17 cellular contexts compared by ENCODE assay signal in genomic region chr6:20318851-20319387, GRCh38.
A peak's percentile ranks its signal among the peaks of the same experiment; 100 is the strongest.
DNase-seq lines count a peak whose midpoint lies in the region; ATAC-seq, FAIRE-seq and TF ChIP-seq lines count a peak whose summit lies in the region.
"Had no signal": no experiment of that assay in that cellular context is flagged by ENCODE, and none has a peak within 500 bp of the region (broad histone marks: within the 10 kb centered on the region; RNA-seq: fewer than 3 reads in every experiment).

No MANE protein-coding gene starts in this region.

- no peak overlapping the region for H3K4ac ChIP-seq in mesendoderm (ENCODE audit: low read depth, low read length)

- H3K9ac ChIP-seq in GM12878 (ENCODE audit: control insufficient read depth, insufficient read depth, low read length) (no peak overlapping the region), mesendoderm (ENCODE audit: low read length) (no peak overlapping the region)

- FAIRE-seq in GM12878 (lab: Jason Lieb, UNC): no peak

- H3K56ac ChIP-seq in mesendoderm (ENCODE audit: low read length): no peak overlapping the region

- H3K79me2 ChIP-seq in GM12878 (ENCODE audit: control insufficient read depth, insufficient read depth, low read length) (no peaks in the 10 kb centered on the region), mesendoderm (ENCODE audit: control insufficient read depth, insufficient read depth, low read length) (no peaks in the 10 kb centered on the region)
- H3K79me2 ChIP-seq: hepatocyte had no signal

- no peak for TF ChIP-seq EP300 in GM12878 (IDR thresholded peaks at IDR 0.05; ENCODE audit: borderline replicate concordance in 1 of 2, control insufficient read depth in 1 of 2, low read depth in 2 of 2, low read length in 2 of 2)

- POLR2A ChIA-PET in activated CD4-positive, alpha-beta T cell treated with anti-CD3 and anti-CD28 coated beads, Interleukin-2, amount 10 ng/mL, durations not matched to agents 7 days and 5 days (lab: Charles Lee): interaction anchor here (0.7 to 1.9 kb wide), 14 partner anchors 13 to 864 kb away, joined by 3 to 30 read pairs (median 4); partner anchors contain the start of genes CDKAL1 and E2F3
- POLR2A ChIA-PET in GM12878 (lab: Charles Lee): interaction anchor here (0.9 to 2.4 kb wide), 6 partner anchors 17 to 212 kb away, joined by 3 to 9 read pairs (median 4); no protein-coding TSS in a partner anchor

- H2BK15ac ChIP-seq in mesendoderm (replicated peaks; ENCODE audit: low read depth): no peak overlapping the region

- no peaks in the 10 kb centered on the region for H3K36me3 ChIP-seq in GM12878 (ENCODE audit: control insufficient read depth in 2 of 2, insufficient read depth in 2 of 2, low read length in 1 of 2)
- H3K36me3 ChIP-seq in mesendoderm (ENCODE audit: control insufficient read depth, insufficient read depth, low read length): no peaks in the 10 kb centered on the region

- no peak overlapping the region for H2BK5ac ChIP-seq in mesendoderm (ENCODE audit: low read length)

- RAD21 ChIA-PET in GM12878 (lab: Charles Lee; ENCODE audit: unreplicated experiment): interaction anchor here (0.8 to 2.0 kb wide), 15 partner anchors 14 to 209 kb away, joined by 3 to 13 read pairs (median 3); partner anchors contain the start of gene MBOAT1

- H3K4me3 ChIP-seq in NB4 (ENCODE audit: low read depth, low read length) (peak overlapping the region; percentile 58), GM12878 (no peak overlapping the region), mesendoderm (ENCODE audit: low read length) (no peak overlapping the region)
- H3K4me3 ChIP-seq: hepatocyte had no signal

- no peak overlapping the region for H2BK120ac ChIP-seq in mesendoderm (ENCODE audit: low read depth, low read length)

- WGBS in GM12878 (ENCODE audit: insufficient coverage, insufficient replicate concordance, low lambda C conversion rate, missing lambda C conversion rate): 98% methylated on average over 36 of the region's 37 CpGs
- WGBS in mesendoderm (ENCODE audit: extremely low coverage, insufficient coverage, low lambda C conversion rate): no CpG with 5 or more reads among the region's 37 CpGs

- intact Hi-C loops in GM12878 (cut with micrococcal nuclease; ENCODE audit: unreplicated experiment): no loop called here

- SMC1A ChIA-PET in GM12878 (lab: Charles Lee; ENCODE audit: uncharacterized antibody, unreplicated experiment): interaction anchor here (0.8 to 3.3 kb wide), 20 partner anchors 16 to 223 kb away, joined by 3 to 20 read pairs (median 4); no protein-coding TSS in a partner anchor

- peaks cover 23% of the 10 kb centered on the region for H3K9me3 Mint-ChIP-seq in activated CD4-positive, alpha-beta T cell treated with anti-CD3 and anti-CD28 coated beads, Interleukin-2, amount 10 ng/mL, durations not matched to agents 7 days and 5 days
- peaks cover 8% of the 10 kb centered on the region for H3K9me3 Mint-ChIP-seq in stimulated activated memory B cell treated with anti-CD40 and anti-IgM and Interleukin-4, amounts not matched to agents 10 μg/mL and 1 μg/mL and 100 μg/mL, for 72 hours

- no peak overlapping the region; the same call in 1 of the 2 replicates for H2AFZ ChIP-seq in GM12878 (ENCODE audit: control insufficient read depth, low read depth, low read length)
- H2AFZ ChIP-seq: hepatocyte had no signal

- DNase-seq in activated CD4-positive, alpha-beta T cell treated with anti-CD3 and anti-CD28 coated beads, Interleukin-2, amount 10 ng/mL, durations not matched to agents 7 days and 5 days: no peak
- no peak for DNase-seq in activated CD4-positive, alpha-beta T cell treated with anti-CD3 and anti-CD28 coated beads for 4 hours
- DNase-seq in NB4 (ENCODE audit: low read depth) (no peak), GM12878 (ENCODE audit: low read depth, low spot score) (no peak), T-helper 9 cell (no peak), NCI-H2227 treated with DMSO at 0.1 percent for 48 hours (lab: John Stamatoyannopoulos, UW) (no peak), mesendoderm (no peak)
- DNase-seq: amygdala, dorsolateral prefrontal cortex, GOT3, islet precursor cell, NCI-H1436, NCI-H524 treated with DMSO at 0.1 percent for 48 hours, retina, SW 1271 had no signal

- H3K27ac ChIP-seq in GM12878 (ENCODE audit: control insufficient read depth, insufficient read depth): peak overlapping the region; percentile 83; the same call in 1 of the 2 replicates
- H3K27ac ChIP-seq in mesendoderm (ENCODE audit: low read depth, low read length): no peak overlapping the region
- H3K27ac ChIP-seq: hepatocyte had no signal

- no peak for TF ChIP-seq CTCF in NB4 (IDR thresholded peaks at IDR 0.05; ENCODE audit: low read depth, low read length)
- TF ChIP-seq CTCF in GM12878 (IDR thresholded peaks at IDR 0.05 in 2 of 3, conservative IDR thresholded peaks at IDR 0.05 in 1 of 3; ENCODE audit: control insufficient read depth in 2 of 3, extremely low read depth in 1 of 3, insufficient read depth in 1 of 3, low read depth in 3 of 3, low read length in 3 of 3): no peak

- H3K27ac Mint-ChIP-seq in activated CD4-positive, alpha-beta T cell treated with anti-CD3 and anti-CD28 coated beads, Interleukin-2, amount 10 ng/mL, durations not matched to agents 7 days and 5 days: peak overlapping the region; percentile 98
- peak overlapping the region; percentile 87 for H3K27ac Mint-ChIP-seq in stimulated activated memory B cell treated with anti-CD40 and anti-IgM and Interleukin-4, amounts not matched to agents 10 μg/mL and 1 μg/mL and 100 μg/mL, for 72 hours

- no peaks in the 10 kb centered on the region for H4K20me1 ChIP-seq in GM12878 (ENCODE audit: control insufficient read depth, insufficient read depth)

- peaks cover 9% of the 10 kb centered on the region; the same call in 1 of the 2 replicates for H3K4me1 ChIP-seq in GM12878 (ENCODE audit: control insufficient read depth, insufficient read depth, low read length)
- H3K4me1 ChIP-seq in mesendoderm (ENCODE audit: control insufficient read depth, low read depth, low read length): peaks cover 4% of the 10 kb centered on the region

- peaks cover 30% of the 10 kb centered on the region for H3K4me1 Mint-ChIP-seq in activated CD4-positive, alpha-beta T cell treated with anti-CD3 and anti-CD28 coated beads, Interleukin-2, amount 10 ng/mL, durations not matched to agents 7 days and 5 days
- H3K4me1 Mint-ChIP-seq in stimulated activated memory B cell treated with anti-CD40 and anti-IgM and Interleukin-4, amounts not matched to agents 10 μg/mL and 1 μg/mL and 100 μg/mL, for 72 hours: peaks cover 8% of the 10 kb centered on the region

- no TSS peak for BruUV-seq in GM12878 (replicated peaks; lab: Mats Ljungman, UMichigan)

- H3K79me1 ChIP-seq in mesendoderm (ENCODE audit: low read length): no peaks in the 10 kb centered on the region

- H3K23ac ChIP-seq in mesendoderm (ENCODE audit: low read length): no peak overlapping the region

- peak overlapping the region; percentile 50 for H3K4me2 ChIP-seq in GM12878 (ENCODE audit: control insufficient read depth, insufficient read depth)
- H3K4me2 ChIP-seq in mesendoderm (ENCODE audit: low read length): no peak overlapping the region
- H3K4me2 ChIP-seq: hepatocyte had no signal

- H3K27me3 ChIP-seq in GM12878 (replicated peaks in 1 of 2; ENCODE audit: control insufficient read depth in 2 of 2, insufficient read depth in 2 of 2, low read length in 1 of 2) (no peaks in the 10 kb centered on the region), mesendoderm (ENCODE audit: insufficient read depth, low read length, poor library complexity) (no peaks in the 10 kb centered on the region)
- H3K27me3 ChIP-seq: dorsolateral prefrontal cortex, hepatocyte had no signal

- H3K36me3 Mint-ChIP-seq in activated CD4-positive, alpha-beta T cell treated with anti-CD3 and anti-CD28 coated beads, Interleukin-2, amount 10 ng/mL, durations not matched to agents 7 days and 5 days (ENCODE audit: low read depth): peaks cover 28% of the 10 kb centered on the region
- H3K36me3 Mint-ChIP-seq in stimulated activated memory B cell treated with anti-CD40 and anti-IgM and Interleukin-4, amounts not matched to agents 10 μg/mL and 1 μg/mL and 100 μg/mL, for 72 hours: peaks cover 4% of the 10 kb centered on the region

- no peak for TF ChIP-seq POLR2A in NB4 (IDR thresholded peaks at IDR 0.05; ENCODE audit: extremely low read depth, insufficient read length)
- TF ChIP-seq POLR2A in GM12878 (IDR thresholded peaks at IDR 0.05; ENCODE audit: low read depth, low read length): no peak

- H2AK5ac ChIP-seq in mesendoderm (ENCODE audit: low read length): no peak overlapping the region

- no peaks in the 10 kb centered on the region for H3K27me3 Mint-ChIP-seq in activated CD4-positive, alpha-beta T cell treated with anti-CD3 and anti-CD28 coated beads, Interleukin-2, amount 10 ng/mL, durations not matched to agents 7 days and 5 days
- H3K27me3 Mint-ChIP-seq in stimulated activated memory B cell treated with anti-CD40 and anti-IgM and Interleukin-4, amounts not matched to agents 10 μg/mL and 1 μg/mL and 100 μg/mL, for 72 hours: no peaks in the 10 kb centered on the region

- H4K5ac ChIP-seq in mesendoderm (ENCODE audit: low read length): no peak overlapping the region

- no peak overlapping the region for H4K8ac ChIP-seq in mesendoderm (ENCODE audit: low read depth, low read length)

- H3K18ac ChIP-seq in mesendoderm (ENCODE audit: low read length): no peak overlapping the region

- TF ChIP-seq RAD21 in GM12878 (IDR thresholded peaks at IDR 0.05; ENCODE audit: insufficient read depth, low read depth, low read length): no peak

- peak overlapping the region; percentile 79 for H3K4me3 Mint-ChIP-seq in activated CD4-positive, alpha-beta T cell treated with anti-CD3 and anti-CD28 coated beads, Interleukin-2, amount 10 ng/mL, durations not matched to agents 7 days and 5 days
- H3K4me3 Mint-ChIP-seq in stimulated activated memory B cell treated with anti-CD40 and anti-IgM and Interleukin-4, amounts not matched to agents 10 μg/mL and 1 μg/mL and 100 μg/mL, for 72 hours: peak overlapping the region; percentile 72

- no peak for ATAC-seq in GM12878
- ATAC-seq in stimulated activated memory B cell treated with anti-CD40 and anti-IgM and Interleukin-4, amounts not matched to agents 10 μg/mL and 1 μg/mL and 100 μg/mL, for 72 hours: no peak

- in situ Hi-C loops in GM12878 (cut with MboI): no loop called here

- peaks cover 6% of the 10 kb centered on the region; the same call in 2 of the 3 replicates for H3K9me3 ChIP-seq in GM12878 (replicated peaks; ENCODE audit: control insufficient read depth, insufficient read depth, low read length)

- CTCF ChIA-PET in activated CD4-positive, alpha-beta T cell treated with anti-CD3 and anti-CD28 coated beads, Interleukin-2, amount 10 ng/mL, durations not matched to agents 7 days and 5 days (lab: Charles Lee): interaction anchor here (1.1 to 3.7 kb wide), 8 partner anchors 13 to 88 kb away, joined by 3 to 21 read pairs (median 6); no protein-coding TSS in a partner anchor
- CTCF ChIA-PET in GM12878 (lab: Yijun Ruan, JAX): interaction anchor here (0.7 to 2.2 kb wide), 8 partner anchors 19 to 211 kb away, joined by 3 to 16 read pairs (median 4); no protein-coding TSS in a partner anchor

TF ChIP-seq in GM12878, 131 proteins besides CTCF, POLR2A, EP300 and RAD21 (continues in another document):
- TF ChIP-seq IKZF2 (IDR thresholded peaks at IDR 0.05): no peak
